In the genomic region with DNA sequence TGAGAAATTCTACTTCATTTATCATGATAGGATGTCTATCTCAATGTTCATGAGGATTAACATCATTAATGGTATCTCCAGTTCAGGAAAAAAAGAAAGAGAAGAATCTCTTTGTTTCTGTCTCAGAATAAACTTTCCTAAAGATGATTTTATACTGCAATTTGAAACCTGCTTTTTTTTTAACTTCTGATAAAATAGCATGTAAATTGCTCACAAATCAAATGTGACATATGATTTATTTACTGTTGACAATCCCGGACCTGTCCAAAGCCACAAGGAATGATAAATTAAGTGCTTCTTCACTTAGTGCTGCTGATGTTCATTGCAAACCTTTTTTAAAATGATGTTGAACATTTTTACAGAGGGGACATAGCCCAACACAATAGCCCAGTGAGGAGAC, we compare ENCODE assay signal across 1 cellular context.
TF ChIP-seq lines count a peak whose summit lies in the region.

No MANE protein-coding gene starts in this region.

TF ChIP-seq in HEK293, 187 proteins besides CTCF, POLR2A, EP300 and RAD21:
- no peak for TF ChIP-seq PRDM2 (tag by site-specific recombination; IDR thresholded peaks at IDR 0.05; ENCODE audit: borderline replicate concordance)
- TF ChIP-seq ZNF624 (tag by site-specific recombination; IDR thresholded peaks at IDR 0.05): no peak
- peak; percentile 32; the same call in 1 of the 2 replicates for TF ChIP-seq FEZF1 (tag by site-specific recombination; IDR thresholded peaks at IDR 0.05)
- TF ChIP-seq ZNF623 (tag by site-specific recombination; IDR thresholded peaks at IDR 0.05): no peak
- TF ChIP-seq, protein P1, sequence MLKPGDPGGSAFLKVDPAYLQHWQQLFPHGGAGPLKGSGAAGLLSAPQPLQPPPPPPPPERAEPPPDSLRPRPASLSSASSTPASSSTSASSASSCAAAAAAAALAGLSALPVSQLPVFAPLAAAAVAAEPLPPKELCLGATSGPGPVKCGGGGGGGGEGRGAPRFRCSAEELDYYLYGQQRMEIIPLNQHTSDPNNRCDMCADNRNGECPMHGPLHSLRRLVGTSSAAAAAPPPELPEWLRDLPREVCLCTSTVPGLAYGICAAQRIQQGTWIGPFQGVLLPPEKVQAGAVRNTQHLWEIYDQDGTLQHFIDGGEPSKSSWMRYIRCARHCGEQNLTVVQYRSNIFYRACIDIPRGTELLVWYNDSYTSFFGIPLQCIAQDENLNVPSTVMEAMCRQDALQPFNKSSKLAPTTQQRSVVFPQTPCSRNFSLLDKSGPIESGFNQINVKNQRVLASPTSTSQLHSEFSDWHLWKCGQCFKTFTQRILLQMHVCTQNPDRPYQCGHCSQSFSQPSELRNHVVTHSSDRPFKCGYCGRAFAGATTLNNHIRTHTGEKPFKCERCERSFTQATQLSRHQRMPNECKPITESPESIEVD (tag by site-specific recombination; IDR thresholded peaks at IDR 0.05): peak; percentile 39; the same call in 1 of the 2 replicates
- TF ChIP-seq ZNF202 (tag by site-specific recombination; IDR thresholded peaks at IDR 0.05; ENCODE audit: borderline replicate concordance): no peak
TF ChIP-seq in HEK293: peak in this region for 2.
